ENCODE assay signal across 1 cellular context in the genomic region with DNA sequence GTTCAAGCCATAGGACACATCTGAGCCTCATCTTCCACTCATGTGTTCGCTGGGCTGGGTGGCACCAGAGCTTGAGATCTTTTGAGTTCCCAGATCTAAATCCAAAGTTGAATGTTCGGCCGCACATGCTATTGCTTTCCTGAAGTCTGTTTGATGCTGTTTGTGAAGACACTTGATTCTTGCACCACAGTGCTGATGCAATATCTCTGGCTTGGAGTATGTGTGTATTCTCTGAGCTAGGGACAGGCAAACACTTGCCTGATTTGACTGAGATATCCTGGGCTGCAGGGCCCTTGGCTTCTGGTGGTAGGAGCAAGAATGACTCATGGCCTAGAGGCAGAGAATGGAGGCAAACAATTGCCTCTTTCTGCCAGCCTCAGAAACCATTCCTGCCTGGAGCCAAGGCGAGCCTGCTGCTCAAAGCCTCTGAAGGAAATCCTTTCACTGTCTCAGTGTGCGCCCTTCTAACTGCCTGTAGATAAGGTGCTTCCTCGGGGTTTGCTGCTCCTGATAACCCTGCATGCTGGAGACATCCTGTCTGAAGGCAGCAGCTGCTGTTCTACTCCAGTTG.
A peak's percentile ranks its signal among the peaks of the same experiment; 100 is the strongest.
TF ChIP-seq lines count a peak whose summit lies in the region.

No MANE protein-coding gene starts in this region.

TF ChIP-seq in HepG2, 621 proteins besides CTCF, POLR2A, EP300 and RAD21 (continued from another document and continues in another):
- TF ChIP-seq, protein P1, sequence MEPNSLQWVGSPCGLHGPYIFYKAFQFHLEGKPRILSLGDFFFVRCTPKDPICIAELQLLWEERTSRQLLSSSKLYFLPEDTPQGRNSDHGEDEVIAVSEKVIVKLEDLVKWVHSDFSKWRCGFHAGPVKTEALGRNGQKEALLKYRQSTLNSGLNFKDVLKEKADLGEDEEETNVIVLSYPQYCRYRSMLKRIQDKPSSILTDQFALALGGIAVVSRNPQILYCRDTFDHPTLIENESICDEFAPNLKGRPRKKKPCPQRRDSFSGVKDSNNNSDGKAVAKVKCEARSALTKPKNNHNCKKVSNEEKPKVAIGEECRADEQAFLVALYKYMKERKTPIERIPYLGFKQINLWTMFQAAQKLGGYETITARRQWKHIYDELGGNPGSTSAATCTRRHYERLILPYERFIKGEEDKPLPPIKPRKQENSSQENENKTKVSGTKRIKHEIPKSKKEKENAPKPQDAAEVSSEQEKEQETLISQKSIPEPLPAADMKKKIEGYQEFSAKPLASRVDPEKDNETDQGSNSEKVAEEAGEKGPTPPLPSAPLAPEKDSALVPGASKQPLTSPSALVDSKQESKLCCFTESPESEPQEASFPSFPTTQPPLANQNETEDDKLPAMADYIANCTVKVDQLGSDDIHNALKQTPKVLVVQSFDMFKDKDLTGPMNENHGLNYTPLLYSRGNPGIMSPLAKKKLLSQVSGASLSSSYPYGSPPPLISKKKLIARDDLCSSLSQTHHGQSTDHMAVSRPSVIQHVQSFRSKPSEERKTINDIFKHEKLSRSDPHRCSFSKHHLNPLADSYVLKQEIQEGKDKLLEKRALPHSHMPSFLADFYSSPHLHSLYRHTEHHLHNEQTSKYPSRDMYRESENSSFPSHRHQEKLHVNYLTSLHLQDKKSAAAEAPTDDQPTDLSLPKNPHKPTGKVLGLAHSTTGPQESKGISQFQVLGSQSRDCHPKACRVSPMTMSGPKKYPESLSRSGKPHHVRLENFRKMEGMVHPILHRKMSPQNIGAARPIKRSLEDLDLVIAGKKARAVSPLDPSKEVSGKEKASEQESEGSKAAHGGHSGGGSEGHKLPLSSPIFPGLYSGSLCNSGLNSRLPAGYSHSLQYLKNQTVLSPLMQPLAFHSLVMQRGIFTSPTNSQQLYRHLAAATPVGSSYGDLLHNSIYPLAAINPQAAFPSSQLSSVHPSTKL (CRISPR knock-in tag; IDR thresholded peaks at IDR 0.05): peak; percentile 94
- TF ChIP-seq ZZZ3 (CRISPR knock-in tag; IDR thresholded peaks at IDR 0.05; ENCODE audit: borderline replicate concordance) (no peak), CCAR2 (optimal IDR thresholded peaks at IDR 0.05; ENCODE audit: low read depth, low read length) (no peak), DPF2 (CRISPR knock-in tag; IDR thresholded peaks at IDR 0.05; ENCODE audit: borderline replicate concordance, low read depth) (0 out of 2 replicates have a peak, but pooled peaks have one; percentile 67), SP2 (CRISPR knock-in tag; IDR thresholded peaks at IDR 0.05) (no peak), MIER3 (CRISPR knock-in tag; IDR thresholded peaks at IDR 0.05; ENCODE audit: borderline replicate concordance) (peak; percentile 87; the same call in 1 of the 2 replicates), HOXA7 (CRISPR knock-in tag; IDR thresholded peaks at IDR 0.05) (no peak), FOXA3 (CRISPR knock-in tag; IDR thresholded peaks at IDR 0.05) (peak; percentile 86), CHD4 (IDR thresholded peaks at IDR 0.05; ENCODE audit: borderline replicate concordance, low read length) (no peak), STAT5B (CRISPR knock-in tag; IDR thresholded peaks at IDR 0.05) (no peak), NFE2L1 (CRISPR knock-in tag; IDR thresholded peaks at IDR 0.05; ENCODE audit: borderline replicate concordance) (no peak), ARHGAP35 (CRISPR knock-in tag; IDR thresholded peaks at IDR 0.05; ENCODE audit: borderline replicate concordance) (no peak), SMAD1 (CRISPR knock-in tag; IDR thresholded peaks at IDR 0.05; ENCODE audit: borderline replicate concordance, low read depth) (no peak), JUNB (CRISPR knock-in tag; IDR thresholded peaks at IDR 0.05; ENCODE audit: borderline replicate concordance) (no peak), MED1 (CRISPR knock-in tag; IDR thresholded peaks at IDR 0.05) (peak; percentile 81), TMF1 (CRISPR knock-in tag; IDR thresholded peaks at IDR 0.05; ENCODE audit: low read depth) (no peak), KDM1A (CRISPR knock-in tag; IDR thresholded peaks at IDR 0.05) (peak; percentile 43; the same call in 1 of the 2 replicates), JUND (CRISPR knock-in tag; IDR thresholded peaks at IDR 0.05) (peak; percentile 89), YY1 (IDR thresholded peaks at IDR 0.05; ENCODE audit: insufficient read depth, insufficient replicate concordance, low read depth, low read length) (no peak), SMAD3 (CRISPR knock-in tag; IDR thresholded peaks at IDR 0.05) (peak; percentile 80), TAF1 (CRISPR knock-in tag; IDR thresholded peaks at IDR 0.05) (no peak), CEBPG (CRISPR knock-in tag; IDR thresholded peaks at IDR 0.05) (peak; percentile 100), ZNF713 (CRISPR knock-in tag; IDR thresholded peaks at IDR 0.05) (no peak), ZNF468 (CRISPR knock-in tag; IDR thresholded peaks at IDR 0.05) (no peak), RFX5 (IDR thresholded peaks at IDR 0.05; ENCODE audit: low read depth, low read length) (no peak), ZNF616 (CRISPR knock-in tag; IDR thresholded peaks at IDR 0.05; ENCODE audit: low read depth) (no peak), ZSCAN22 (CRISPR knock-in tag; IDR thresholded peaks at IDR 0.05) (no peak), PHF21A (CRISPR knock-in tag; IDR thresholded peaks at IDR 0.05) (no peak; the same call in 1 of the 2 replicates), HNF4G (IDR thresholded peaks at IDR 0.05; ENCODE audit: borderline replicate concordance, low read depth, low read length) (peak; percentile 71; the same call in 1 of the 2 replicates), HNF4G (CRISPR knock-in tag; IDR thresholded peaks at IDR 0.05; ENCODE audit: borderline replicate concordance, low read depth) (no peak), CBX2 (IDR thresholded peaks at IDR 0.05; ENCODE audit: low read depth, low read length) (no peak), CBX2 (CRISPR knock-in tag; IDR thresholded peaks at IDR 0.05; ENCODE audit: low read depth) (no peak), FOXP1 (IDR thresholded peaks at IDR 0.05) (no peak), FOXP1 (CRISPR knock-in tag; IDR thresholded peaks at IDR 0.05) (peak; percentile 81), NFKBIZ (CRISPR knock-in tag; IDR thresholded peaks at IDR 0.05) (0 out of 2 replicates have a peak, but pooled peaks have one; percentile 72), ZNF615 (CRISPR knock-in tag; IDR thresholded peaks at IDR 0.05; ENCODE audit: borderline replicate concordance) (no peak), ZKSCAN8 (CRISPR knock-in tag; IDR thresholded peaks at IDR 0.05; ENCODE audit: borderline replicate concordance) (peak; percentile 87; the same call in 1 of the 2 replicates), CREM (IDR thresholded peaks at IDR 0.05) (peak; percentile 40; the same call in 1 of the 2 replicates), CREM (CRISPR knock-in tag; IDR thresholded peaks at IDR 0.05) (no peak), RBM39 (IDR thresholded peaks at IDR 0.05; ENCODE audit: low read depth, low read length, poor library complexity, severe bottlenecking) (no peak)
- TF ChIP-seq, protein P2, sequence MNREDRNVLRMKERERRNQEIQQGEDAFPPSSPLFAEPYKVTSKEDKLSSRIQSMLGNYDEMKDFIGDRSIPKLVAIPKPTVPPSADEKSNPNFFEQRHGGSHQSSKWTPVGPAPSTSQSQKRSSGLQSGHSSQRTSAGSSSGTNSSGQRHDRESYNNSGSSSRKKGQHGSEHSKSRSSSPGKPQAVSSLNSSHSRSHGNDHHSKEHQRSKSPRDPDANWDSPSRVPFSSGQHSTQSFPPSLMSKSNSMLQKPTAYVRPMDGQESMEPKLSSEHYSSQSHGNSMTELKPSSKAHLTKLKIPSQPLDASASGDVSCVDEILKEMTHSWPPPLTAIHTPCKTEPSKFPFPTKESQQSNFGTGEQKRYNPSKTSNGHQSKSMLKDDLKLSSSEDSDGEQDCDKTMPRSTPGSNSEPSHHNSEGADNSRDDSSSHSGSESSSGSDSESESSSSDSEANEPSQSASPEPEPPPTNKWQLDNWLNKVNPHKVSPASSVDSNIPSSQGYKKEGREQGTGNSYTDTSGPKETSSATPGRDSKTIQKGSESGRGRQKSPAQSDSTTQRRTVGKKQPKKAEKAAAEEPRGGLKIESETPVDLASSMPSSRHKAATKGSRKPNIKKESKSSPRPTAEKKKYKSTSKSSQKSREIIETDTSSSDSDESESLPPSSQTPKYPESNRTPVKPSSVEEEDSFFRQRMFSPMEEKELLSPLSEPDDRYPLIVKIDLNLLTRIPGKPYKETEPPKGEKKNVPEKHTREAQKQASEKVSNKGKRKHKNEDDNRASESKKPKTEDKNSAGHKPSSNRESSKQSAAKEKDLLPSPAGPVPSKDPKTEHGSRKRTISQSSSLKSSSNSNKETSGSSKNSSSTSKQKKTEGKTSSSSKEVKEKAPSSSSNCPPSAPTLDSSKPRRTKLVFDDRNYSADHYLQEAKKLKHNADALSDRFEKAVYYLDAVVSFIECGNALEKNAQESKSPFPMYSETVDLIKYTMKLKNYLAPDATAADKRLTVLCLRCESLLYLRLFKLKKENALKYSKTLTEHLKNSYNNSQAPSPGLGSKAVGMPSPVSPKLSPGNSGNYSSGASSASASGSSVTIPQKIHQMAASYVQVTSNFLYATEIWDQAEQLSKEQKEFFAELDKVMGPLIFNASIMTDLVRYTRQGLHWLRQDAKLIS (CRISPR knock-in tag; IDR thresholded peaks at IDR 0.05): no peak
- TF ChIP-seq, protein P3, sequence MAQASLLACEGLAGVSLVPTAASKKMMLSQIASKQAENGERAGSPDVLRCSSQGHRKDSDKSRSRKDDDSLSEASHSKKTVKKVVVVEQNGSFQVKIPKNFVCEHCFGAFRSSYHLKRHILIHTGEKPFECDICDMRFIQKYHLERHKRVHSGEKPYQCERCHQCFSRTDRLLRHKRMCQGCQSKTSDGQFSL (CRISPR knock-in tag; IDR thresholded peaks at IDR 0.05): no peak
- TF ChIP-seq, protein P4, sequence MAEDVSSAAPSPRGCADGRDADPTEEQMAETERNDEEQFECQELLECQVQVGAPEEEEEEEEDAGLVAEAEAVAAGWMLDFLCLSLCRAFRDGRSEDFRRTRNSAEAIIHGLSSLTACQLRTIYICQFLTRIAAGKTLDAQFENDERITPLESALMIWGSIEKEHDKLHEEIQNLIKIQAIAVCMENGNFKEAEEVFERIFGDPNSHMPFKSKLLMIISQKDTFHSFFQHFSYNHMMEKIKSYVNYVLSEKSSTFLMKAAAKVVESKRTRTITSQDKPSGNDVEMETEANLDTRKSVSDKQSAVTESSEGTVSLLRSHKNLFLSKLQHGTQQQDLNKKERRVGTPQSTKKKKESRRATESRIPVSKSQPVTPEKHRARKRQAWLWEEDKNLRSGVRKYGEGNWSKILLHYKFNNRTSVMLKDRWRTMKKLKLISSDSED (CRISPR knock-in tag; IDR thresholded peaks at IDR 0.05): no peak
- TF ChIP-seq, protein P5, sequence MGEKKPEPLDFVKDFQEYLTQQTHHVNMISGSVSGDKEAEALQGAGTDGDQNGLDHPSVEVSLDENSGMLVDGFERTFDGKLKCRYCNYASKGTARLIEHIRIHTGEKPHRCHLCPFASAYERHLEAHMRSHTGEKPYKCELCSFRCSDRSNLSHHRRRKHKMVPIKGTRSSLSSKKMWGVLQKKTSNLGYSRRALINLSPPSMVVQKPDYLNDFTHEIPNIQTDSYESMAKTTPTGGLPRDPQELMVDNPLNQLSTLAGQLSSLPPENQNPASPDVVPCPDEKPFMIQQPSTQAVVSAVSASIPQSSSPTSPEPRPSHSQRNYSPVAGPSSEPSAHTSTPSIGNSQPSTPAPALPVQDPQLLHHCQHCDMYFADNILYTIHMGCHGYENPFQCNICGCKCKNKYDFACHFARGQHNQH (CRISPR knock-in tag; IDR thresholded peaks at IDR 0.05): peak; percentile 60
- TF ChIP-seq, protein P6, sequence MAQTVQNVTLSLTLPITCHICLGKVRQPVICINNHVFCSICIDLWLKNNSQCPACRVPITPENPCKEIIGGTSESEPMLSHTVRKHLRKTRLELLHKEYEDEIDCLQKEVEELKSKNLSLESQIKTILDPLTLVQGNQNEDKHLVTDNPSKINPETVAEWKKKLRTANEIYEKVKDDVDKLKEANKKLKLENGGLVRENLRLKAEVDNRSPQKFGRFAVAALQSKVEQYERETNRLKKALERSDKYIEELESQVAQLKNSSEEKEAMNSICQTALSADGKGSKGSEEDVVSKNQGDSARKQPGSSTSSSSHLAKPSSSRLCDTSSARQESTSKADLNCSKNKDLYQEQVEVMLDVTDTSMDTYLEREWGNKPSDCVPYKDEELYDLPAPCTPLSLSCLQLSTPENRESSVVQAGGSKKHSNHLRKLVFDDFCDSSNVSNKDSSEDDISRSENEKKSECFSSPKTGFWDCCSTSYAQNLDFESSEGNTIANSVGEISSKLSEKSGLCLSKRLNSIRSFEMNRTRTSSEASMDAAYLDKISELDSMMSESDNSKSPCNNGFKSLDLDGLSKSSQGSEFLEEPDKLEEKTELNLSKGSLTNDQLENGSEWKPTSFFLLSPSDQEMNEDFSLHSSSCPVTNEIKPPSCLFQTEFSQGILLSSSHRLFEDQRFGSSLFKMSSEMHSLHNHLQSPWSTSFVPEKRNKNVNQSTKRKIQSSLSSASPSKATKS (CRISPR knock-in tag; IDR thresholded peaks at IDR 0.05): no peak
- TF ChIP-seq, protein P7, sequence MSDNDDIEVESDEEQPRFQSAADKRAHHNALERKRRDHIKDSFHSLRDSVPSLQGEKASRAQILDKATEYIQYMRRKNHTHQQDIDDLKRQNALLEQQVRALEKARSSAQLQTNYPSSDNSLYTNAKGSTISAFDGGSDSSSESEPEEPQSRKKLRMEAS (IDR thresholded peaks at IDR 0.05): no peak
- TF ChIP-seq, protein P8, sequence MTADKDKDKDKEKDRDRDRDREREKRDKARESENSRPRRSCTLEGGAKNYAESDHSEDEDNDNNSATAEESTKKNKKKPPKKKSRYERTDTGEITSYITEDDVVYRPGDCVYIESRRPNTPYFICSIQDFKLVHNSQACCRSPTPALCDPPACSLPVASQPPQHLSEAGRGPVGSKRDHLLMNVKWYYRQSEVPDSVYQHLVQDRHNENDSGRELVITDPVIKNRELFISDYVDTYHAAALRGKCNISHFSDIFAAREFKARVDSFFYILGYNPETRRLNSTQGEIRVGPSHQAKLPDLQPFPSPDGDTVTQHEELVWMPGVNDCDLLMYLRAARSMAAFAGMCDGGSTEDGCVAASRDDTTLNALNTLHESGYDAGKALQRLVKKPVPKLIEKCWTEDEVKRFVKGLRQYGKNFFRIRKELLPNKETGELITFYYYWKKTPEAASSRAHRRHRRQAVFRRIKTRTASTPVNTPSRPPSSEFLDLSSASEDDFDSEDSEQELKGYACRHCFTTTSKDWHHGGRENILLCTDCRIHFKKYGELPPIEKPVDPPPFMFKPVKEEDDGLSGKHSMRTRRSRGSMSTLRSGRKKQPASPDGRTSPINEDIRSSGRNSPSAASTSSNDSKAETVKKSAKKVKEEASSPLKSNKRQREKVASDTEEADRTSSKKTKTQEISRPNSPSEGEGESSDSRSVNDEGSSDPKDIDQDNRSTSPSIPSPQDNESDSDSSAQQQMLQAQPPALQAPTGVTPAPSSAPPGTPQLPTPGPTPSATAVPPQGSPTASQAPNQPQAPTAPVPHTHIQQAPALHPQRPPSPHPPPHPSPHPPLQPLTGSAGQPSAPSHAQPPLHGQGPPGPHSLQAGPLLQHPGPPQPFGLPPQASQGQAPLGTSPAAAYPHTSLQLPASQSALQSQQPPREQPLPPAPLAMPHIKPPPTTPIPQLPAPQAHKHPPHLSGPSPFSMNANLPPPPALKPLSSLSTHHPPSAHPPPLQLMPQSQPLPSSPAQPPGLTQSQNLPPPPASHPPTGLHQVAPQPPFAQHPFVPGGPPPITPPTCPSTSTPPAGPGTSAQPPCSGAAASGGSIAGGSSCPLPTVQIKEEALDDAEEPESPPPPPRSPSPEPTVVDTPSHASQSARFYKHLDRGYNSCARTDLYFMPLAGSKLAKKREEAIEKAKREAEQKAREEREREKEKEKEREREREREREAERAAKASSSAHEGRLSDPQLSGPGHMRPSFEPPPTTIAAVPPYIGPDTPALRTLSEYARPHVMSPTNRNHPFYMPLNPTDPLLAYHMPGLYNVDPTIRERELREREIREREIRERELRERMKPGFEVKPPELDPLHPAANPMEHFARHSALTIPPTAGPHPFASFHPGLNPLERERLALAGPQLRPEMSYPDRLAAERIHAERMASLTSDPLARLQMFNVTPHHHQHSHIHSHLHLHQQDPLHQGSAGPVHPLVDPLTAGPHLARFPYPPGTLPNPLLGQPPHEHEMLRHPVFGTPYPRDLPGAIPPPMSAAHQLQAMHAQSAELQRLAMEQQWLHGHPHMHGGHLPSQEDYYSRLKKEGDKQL (CRISPR knock-in tag; IDR thresholded peaks at IDR 0.05; ENCODE audit: low read depth): no peak
